ENCODE assay signal across 31 cellular contexts in the genomic region with DNA sequence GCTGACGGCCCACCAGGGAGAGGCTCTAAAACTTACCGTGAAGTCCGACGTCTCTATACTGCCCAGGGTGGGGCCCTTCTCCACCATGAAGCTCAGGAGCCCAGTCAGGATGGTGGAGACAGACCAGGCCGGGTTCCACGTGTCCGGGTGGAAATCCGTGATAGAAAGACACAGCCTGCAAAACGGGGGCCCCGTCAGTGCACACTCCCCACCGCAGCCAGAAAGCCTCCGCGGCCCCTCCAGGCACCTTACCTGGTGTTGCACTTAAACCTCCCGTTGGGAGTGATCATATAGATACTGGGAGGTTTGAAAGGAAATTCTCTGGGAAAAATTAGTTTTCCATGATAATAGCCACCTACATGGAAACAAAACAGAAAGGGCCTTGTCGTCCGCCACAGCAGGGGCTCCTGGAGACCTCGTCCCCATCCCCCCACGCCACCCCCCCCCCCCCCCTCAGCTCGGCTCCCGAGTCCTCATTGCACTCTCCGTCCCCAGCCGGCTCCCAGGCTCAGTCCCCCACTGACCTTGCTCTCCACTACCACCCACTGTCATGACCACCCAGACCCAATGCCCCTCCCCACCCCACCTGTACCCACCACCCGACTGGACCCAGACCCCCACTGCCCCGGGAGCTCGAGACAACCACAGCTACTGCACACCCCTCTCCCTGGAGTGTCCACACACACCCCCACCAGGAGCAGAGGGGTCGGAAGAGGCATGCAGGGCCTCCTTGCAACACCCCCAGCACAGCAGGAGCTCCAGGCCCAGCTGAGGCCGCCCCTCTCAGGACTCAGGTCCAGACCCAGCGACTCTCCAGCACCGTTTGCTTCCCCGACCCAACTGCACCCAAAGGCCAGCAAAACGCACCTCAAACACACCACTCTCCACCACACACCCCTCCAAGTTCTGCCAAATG.
A peak's percentile ranks its signal among the peaks of the same experiment; 100 is the strongest.
DNase-seq lines count a peak whose midpoint lies in the region; ATAC-seq and TF ChIP-seq lines count a peak whose summit lies in the region.
"Had no signal": no experiment of that assay in that cellular context is flagged by ENCODE, and none has a peak within 500 bp of the region (broad histone marks: within the 10 kb centered on the region; RNA-seq: fewer than 3 reads in every experiment).

No MANE protein-coding gene starts in this region.

- H3K27me3 ChIP-seq in RWPE2 (ENCODE audit: insufficient read depth, poor library complexity, severe bottlenecking) (no peaks in the 10 kb centered on the region), iPS-15b (ENCODE audit: control insufficient read depth, insufficient read depth, low read length) (no peaks in the 10 kb centered on the region)
- H3K27me3 ChIP-seq: adrenal gland, ovary, tibial nerve had no signal

- H3K27ac Mint-ChIP-seq in stimulated activated naive CD8-positive, alpha-beta T cell treated with anti-CD3 and anti-CD28 coated beads, Interleukin-15, amount 100 ng/mL, for 72 hours, result peak overlapping the region in 1 of 2 donors; percentile 42
- H3K27ac Mint-ChIP-seq: activated CD4-positive, alpha-beta T cell treated with anti-CD3 and anti-CD28 coated beads for 36 hours; nephron had no signal

- no peaks in the 10 kb centered on the region for H3K27me3 Mint-ChIP-seq in stimulated activated naive CD8-positive, alpha-beta T cell treated with anti-CD3 and anti-CD28 coated beads, Interleukin-15, amount 100 ng/mL, for 72 hours
- H3K27me3 Mint-ChIP-seq: activated CD4-positive, alpha-beta T cell treated with anti-CD3 and anti-CD28 coated beads for 36 hours; brain; IgD-negative memory B cell had no signal

- H3K9me3 ChIP-seq in RWPE2 (ENCODE audit: severe bottlenecking) (no peaks in the 10 kb centered on the region), iPS-15b (ENCODE audit: control insufficient read depth, insufficient read depth, low read length) (no peaks in the 10 kb centered on the region)
- H3K9me3 ChIP-seq: adrenal gland, lower lobe of right lung, mucosa of descending colon, ovary, tibial nerve had no signal

- no peak for TF ChIP-seq CTCF in RWPE2 (IDR thresholded peaks at IDR 0.05; ENCODE audit: poor library complexity, severe bottlenecking)

- H3K27ac ChIP-seq in RWPE2 (ENCODE audit: poor library complexity, severe bottlenecking), result no peak overlapping the region
- H3K27ac ChIP-seq: adrenal gland, lower lobe of right lung, ovary, tibial nerve had no signal

- peak; percentile 15 for ATAC-seq in stimulated activated naive CD8-positive, alpha-beta T cell treated with anti-CD3 and anti-CD28 coated beads, Interleukin-15, amount 100 ng/mL, for 72 hours
- ATAC-seq in stimulated activated naive CD8-positive, alpha-beta T cell treated with anti-CD3 and anti-CD28 coated beads, Interleukin-15, Interleukin-2, amounts not matched to agents 100 U/mL and 50 U/mL, for 24 hours, result no peak
- ATAC-seq in RWPE2 (ENCODE audit: low read depth), result no peak
- ATAC-seq in GM19455 (IDR thresholded peaks at IDR 0.05; ENCODE audit: unreplicated experiment), result no peak
- no peak for ATAC-seq in HG03039 (IDR thresholded peaks at IDR 0.05; ENCODE audit: unreplicated experiment)
- ATAC-seq: activated CD4-positive, alpha-beta T cell treated with anti-CD3 and anti-CD28 coated beads for 36 hours; lower lobe of right lung had no signal

- H3K4me1 Mint-ChIP-seq in stimulated activated naive CD8-positive, alpha-beta T cell treated with anti-CD3 and anti-CD28 coated beads, Interleukin-15, amount 100 ng/mL, for 72 hours, result peaks cover 28% of the 10 kb centered on the region
- H3K4me1 Mint-ChIP-seq: activated CD4-positive, alpha-beta T cell treated with anti-CD3 and anti-CD28 coated beads for 36 hours; brain; nephron had no signal

- peaks cover 68% of the 10 kb centered on the region for H3K36me3 ChIP-seq in RWPE2 (ENCODE audit: low read depth)
- H3K36me3 ChIP-seq in iPS-15b (ENCODE audit: control insufficient read depth, insufficient read depth, low read length), result peaks cover 58% of the 10 kb centered on the region
- H3K36me3 ChIP-seq: ovary had no signal

- no peaks in the 10 kb centered on the region for H3K9me3 Mint-ChIP-seq in stimulated activated naive CD8-positive, alpha-beta T cell treated with anti-CD3 and anti-CD28 coated beads, Interleukin-15, amount 100 ng/mL, for 72 hours
- H3K9me3 Mint-ChIP-seq: brain, IgD-negative memory B cell, nephron had no signal

- H3K4me3 Mint-ChIP-seq in stimulated activated naive CD8-positive, alpha-beta T cell treated with anti-CD3 and anti-CD28 coated beads, Interleukin-15, amount 100 ng/mL, for 72 hours, result no peak overlapping the region
- H3K4me3 Mint-ChIP-seq: activated CD4-positive, alpha-beta T cell treated with anti-CD3 and anti-CD28 coated beads for 36 hours; brain; IgD-negative memory B cell; nephron had no signal

- no peaks in the 10 kb centered on the region for H3K4me1 ChIP-seq in RWPE2 (ENCODE audit: insufficient read depth, poor library complexity, severe bottlenecking)
- peaks cover 6% of the 10 kb centered on the region for H3K4me1 ChIP-seq in iPS-15b (ENCODE audit: control insufficient read depth, insufficient read depth, low read length)
- H3K4me1 ChIP-seq: adrenal gland had no signal

- H3K4me3 ChIP-seq in RWPE2 (ENCODE audit: severe bottlenecking) (no peak overlapping the region), iPS-15b (ENCODE audit: low read depth, low read length) (peak overlapping the region; percentile 18)
- H3K4me3 ChIP-seq: adrenal gland, lower lobe of right lung, mucosa of descending colon, ovary, smooth muscle cell, tibial nerve had no signal

- no peak for DNase-seq in stimulated activated naive CD8-positive, alpha-beta T cell treated with anti-CD3 and anti-CD28 coated beads, Interleukin-15, amount 100 ng/mL, for 72 hours
- DNase-seq in stimulated activated naive CD8-positive, alpha-beta T cell treated with anti-CD3 and anti-CD28 coated beads, Interleukin-15, Interleukin-2, amounts not matched to agents 100 U/mL and 50 U/mL, for 24 hours, result no peak
- DNase-seq in RWPE2 (ENCODE audit: low spot score) (peak; percentile 57), epidermal melanocyte (ENCODE audit: insufficient read length, low spot score) (no peak)
- DNase-seq: activated CD4-positive, alpha-beta T cell treated with anti-CD3 and anti-CD28 coated beads for 36 hours; activated CD8-positive, alpha-beta memory T cell treated with anti-CD3 and anti-CD28 coated beads for 24 hours; activated gamma-delta T cell treated with Interleukin-2 at 50 U/mL for 16 hours; adrenal gland; C1 segment of cervical spinal cord; DND-41; effector CD4-positive, alpha-beta T cell; lower lobe of right lung; NCI-H1092 treated with DMSO at 0.1 percent for 48 hours; NCI-H187 treated with DMSO at 0.1 percent for 48 hours; NCI-H2171 treated with DMSO at 0.1 percent for 48 hours; NCI-H524 treated with DMSO at 0.1 percent for 48 hours; NK-92 treated with Interleukin-12 subunit alpha and Interleukin-12 subunit beta, amount 100 ng/mL, for 24 hours; retina; SIG-M5; stimulated activated CD4-positive, alpha-beta T cell treated with anti-CD3 and anti-CD28 coated beads, Interleukin-1b, Interleukin-23, amount 100 ng/mL, for 48 hours; stimulated activated CD8-positive, alpha-beta memory T cell treated with anti-CD3 and anti-CD28 coated beads, Interleukin-4, amount 100 ng/mL, for 48 hours had no signal

- H3K9ac ChIP-seq in iPS-15b (ENCODE audit: low read depth, low read length), result no peak overlapping the region
